In genomic region chr2:105752691-105753090, GRCh38 we compare ENCODE assay signal across 16 cellular contexts.
DNase-seq lines count a peak whose midpoint lies in the region; ATAC-seq lines count a peak whose summit lies in the region.
"Had no signal": no experiment of that assay in that cellular context is flagged by ENCODE, and none has a peak within 500 bp of the region (broad histone marks: within the 10 kb centered on the region; RNA-seq: fewer than 3 reads in every experiment).

No MANE protein-coding gene starts in this region.

- no peaks in the 10 kb centered on the region for H3K27me3 Mint-ChIP-seq in activated naive CD4-positive, alpha-beta T cell treated with anti-CD3 and anti-CD28 coated beads, Interleukin-2, amount 50 U/mL, for 24 hours
- H3K27me3 Mint-ChIP-seq in T-helper 2 cell treated with Interferon-gamma antibody and Interleukin-4, amounts not matched to agents 5 μg/mL and 100 μg/mL, for 36 hours (ENCODE audit: low read depth) = no peaks in the 10 kb centered on the region
- H3K27me3 Mint-ChIP-seq in activated naive CD8-positive, alpha-beta T cell treated with anti-CD3 and anti-CD28 coated beads, Interleukin-2, amount 50 U/mL, for 24 hours = no peaks in the 10 kb centered on the region
- no peaks in the 10 kb centered on the region for H3K27me3 Mint-ChIP-seq in stimulated activated memory B cell treated with anti-CD40 and anti-IgM and Interleukin-4, amounts not matched to agents 10 μg/mL and 1 μg/mL and 100 μg/mL, for 72 hours

- H3K27ac Mint-ChIP-seq in activated naive CD4-positive, alpha-beta T cell treated with anti-CD3 and anti-CD28 coated beads, Interleukin-2, amount 50 U/mL, for 24 hours = peak overlapping the region; percentile 93
- H3K27ac Mint-ChIP-seq in T-helper 2 cell treated with Interferon-gamma antibody and Interleukin-4, amounts not matched to agents 5 μg/mL and 100 μg/mL, for 36 hours = peak overlapping the region; percentile 79
- peak overlapping the region; percentile 80 for H3K27ac Mint-ChIP-seq in activated naive CD8-positive, alpha-beta T cell treated with anti-CD3 and anti-CD28 coated beads, Interleukin-2, amount 50 U/mL, for 24 hours
- H3K27ac Mint-ChIP-seq in stimulated activated memory B cell treated with anti-CD40 and anti-IgM and Interleukin-4, amounts not matched to agents 10 μg/mL and 1 μg/mL and 100 μg/mL, for 72 hours = peak overlapping the region; percentile 71

- DNase-seq in activated naive CD4-positive, alpha-beta T cell treated with Interleukin-2 at 50 U/mL for 16 hours = no peak
- DNase-seq in T-helper 2 cell treated with Interferon-gamma antibody and Interleukin-4, amounts not matched to agents 5 μg/mL and 100 μg/mL, for 36 hours (ENCODE audit: low spot score) = no peak
- no peak for DNase-seq in activated naive CD8-positive, alpha-beta T cell treated with anti-CD3 and anti-CD28 coated beads, Interleukin-2, amount 50 U/mL, for 24 hours
- DNase-seq in NCI-H1417 (lab: John Stamatoyannopoulos, UW) = no peak
- DNase-seq in effector CD4-positive, alpha-beta T cell = no peak
- DNase-seq: activated gamma-delta T cell treated with Interleukin-2 at 50 U/mL for 16 hours, left lung, NCI-H1436 treated with DMSO at 0.1 percent for 48 hours, NCI-H524 treated with DMSO at 0.1 percent for 48 hours, posterior cingulate gyrus, sigmoid colon, WERI-Rb-1 had no signal

- peaks cover 21% of the 10 kb centered on the region for H3K36me3 Mint-ChIP-seq in activated naive CD4-positive, alpha-beta T cell treated with anti-CD3 and anti-CD28 coated beads, Interleukin-2, amount 50 U/mL, for 24 hours
- peaks cover 65% of the 10 kb centered on the region for H3K36me3 Mint-ChIP-seq in T-helper 2 cell treated with Interferon-gamma antibody and Interleukin-4, amounts not matched to agents 5 μg/mL and 100 μg/mL, for 36 hours (ENCODE audit: low read depth)
- H3K36me3 Mint-ChIP-seq in activated naive CD8-positive, alpha-beta T cell treated with anti-CD3 and anti-CD28 coated beads, Interleukin-2, amount 50 U/mL, for 24 hours (ENCODE audit: low read depth) = peaks cover 54% of the 10 kb centered on the region
- H3K36me3 Mint-ChIP-seq in stimulated activated memory B cell treated with anti-CD40 and anti-IgM and Interleukin-4, amounts not matched to agents 10 μg/mL and 1 μg/mL and 100 μg/mL, for 72 hours = peaks cover 60% of the 10 kb centered on the region

- H3K4me3 Mint-ChIP-seq in activated naive CD4-positive, alpha-beta T cell treated with anti-CD3 and anti-CD28 coated beads, Interleukin-2, amount 50 U/mL, for 24 hours = peak overlapping the region; percentile 72
- H3K4me3 Mint-ChIP-seq in T-helper 2 cell treated with Interferon-gamma antibody and Interleukin-4, amounts not matched to agents 5 μg/mL and 100 μg/mL, for 36 hours = peak overlapping the region; percentile 62
- H3K4me3 Mint-ChIP-seq in activated naive CD8-positive, alpha-beta T cell treated with anti-CD3 and anti-CD28 coated beads, Interleukin-2, amount 50 U/mL, for 24 hours = peak overlapping the region; percentile 30
- H3K4me3 Mint-ChIP-seq in stimulated activated memory B cell treated with anti-CD40 and anti-IgM and Interleukin-4, amounts not matched to agents 10 μg/mL and 1 μg/mL and 100 μg/mL, for 72 hours = no peak overlapping the region
- H3K4me3 Mint-ChIP-seq: IgD-negative memory B cell had no signal

- H3K4me1 Mint-ChIP-seq in activated naive CD4-positive, alpha-beta T cell treated with anti-CD3 and anti-CD28 coated beads, Interleukin-2, amount 50 U/mL, for 24 hours = peaks cover 95% of the 10 kb centered on the region
- H3K4me1 Mint-ChIP-seq in T-helper 2 cell treated with Interferon-gamma antibody and Interleukin-4, amounts not matched to agents 5 μg/mL and 100 μg/mL, for 36 hours (ENCODE audit: low read depth) = peaks cover 83% of the 10 kb centered on the region
- H3K4me1 Mint-ChIP-seq in activated naive CD8-positive, alpha-beta T cell treated with anti-CD3 and anti-CD28 coated beads, Interleukin-2, amount 50 U/mL, for 24 hours = peaks cover 98% of the 10 kb centered on the region
- H3K4me1 Mint-ChIP-seq in stimulated activated memory B cell treated with anti-CD40 and anti-IgM and Interleukin-4, amounts not matched to agents 10 μg/mL and 1 μg/mL and 100 μg/mL, for 72 hours = peaks cover 93% of the 10 kb centered on the region

- peak; percentile 8 for ATAC-seq in activated naive CD8-positive, alpha-beta T cell treated with anti-CD3 and anti-CD28 coated beads, Interleukin-2, amount 50 U/mL, for 24 hours
- ATAC-seq in stimulated activated memory B cell treated with anti-CD40 and anti-IgM and Interleukin-4, amounts not matched to agents 10 μg/mL and 1 μg/mL and 100 μg/mL, for 72 hours = no peak
- ATAC-seq in GM19324 (IDR thresholded peaks at IDR 0.05; ENCODE audit: low FRiP score, unreplicated experiment) = no peak
- ATAC-seq: left lung had no signal

- no peaks in the 10 kb centered on the region for H3K9me3 Mint-ChIP-seq in activated naive CD4-positive, alpha-beta T cell treated with anti-CD3 and anti-CD28 coated beads, Interleukin-2, amount 50 U/mL, for 24 hours
- H3K9me3 Mint-ChIP-seq in T-helper 2 cell treated with Interferon-gamma antibody and Interleukin-4, amounts not matched to agents 5 μg/mL and 100 μg/mL, for 36 hours = no peaks in the 10 kb centered on the region
- H3K9me3 Mint-ChIP-seq in activated naive CD8-positive, alpha-beta T cell treated with anti-CD3 and anti-CD28 coated beads, Interleukin-2, amount 50 U/mL, for 24 hours = no peaks in the 10 kb centered on the region
- no peaks in the 10 kb centered on the region for H3K9me3 Mint-ChIP-seq in stimulated activated memory B cell treated with anti-CD40 and anti-IgM and Interleukin-4, amounts not matched to agents 10 μg/mL and 1 μg/mL and 100 μg/mL, for 72 hours
- H3K9me3 Mint-ChIP-seq: IgD-negative memory B cell had no signal
